Comparison of ENCODE assay signal across 1 cellular context in genomic region chr14:49882826-49883694, GRCh38.
TF ChIP-seq lines count a peak whose summit lies in the region.

No MANE protein-coding gene starts in this region.

TF ChIP-seq in H1, 55 proteins besides CTCF, POLR2A, EP300 and RAD21:
- 0 out of 2 replicates have a peak, but pooled peaks have one; percentile 20 for TF ChIP-seq SP1 (IDR thresholded peaks at IDR 0.05; ENCODE audit: low read depth, low read length)
- TF ChIP-seq KDM1A (IDR thresholded peaks at IDR 0.05; ENCODE audit: borderline replicate concordance, low read length): 0 out of 2 replicates have a peak, but pooled peaks have one; percentile 46
- TF ChIP-seq USF2 (IDR thresholded peaks at IDR 0.05; ENCODE audit: low read length): no peak
- peak in 1 of 2 experiments; percentile 61; a peak in 1 of 4 replicates for TF ChIP-seq HDAC2 (IDR thresholded peaks at IDR 0.05; ENCODE audit: borderline replicate concordance in 1 of 2, low read depth in 2 of 2, low read length in 2 of 2)
- no peak for TF ChIP-seq EZH2 (IDR thresholded peaks at IDR 0.05; ENCODE audit: low read depth, low read length, severe bottlenecking)
- peak; percentile 46; the same call in 1 of the 2 replicates for TF ChIP-seq POU5F1 (IDR thresholded peaks at IDR 0.05; ENCODE audit: low read depth, low read length)
- TF ChIP-seq TCF12 (IDR thresholded peaks at IDR 0.05; ENCODE audit: low read depth, low read length): 0 out of 2 replicates have a peak, but pooled peaks have one; percentile 22
- no peak for TF ChIP-seq RNF2 (IDR thresholded peaks at IDR 0.05; ENCODE audit: borderline replicate concordance, low read depth, low read length, missing control alignments, poor library complexity, severe bottlenecking)
